ENCODE assay signal across 1 cellular context in the genomic region with DNA sequence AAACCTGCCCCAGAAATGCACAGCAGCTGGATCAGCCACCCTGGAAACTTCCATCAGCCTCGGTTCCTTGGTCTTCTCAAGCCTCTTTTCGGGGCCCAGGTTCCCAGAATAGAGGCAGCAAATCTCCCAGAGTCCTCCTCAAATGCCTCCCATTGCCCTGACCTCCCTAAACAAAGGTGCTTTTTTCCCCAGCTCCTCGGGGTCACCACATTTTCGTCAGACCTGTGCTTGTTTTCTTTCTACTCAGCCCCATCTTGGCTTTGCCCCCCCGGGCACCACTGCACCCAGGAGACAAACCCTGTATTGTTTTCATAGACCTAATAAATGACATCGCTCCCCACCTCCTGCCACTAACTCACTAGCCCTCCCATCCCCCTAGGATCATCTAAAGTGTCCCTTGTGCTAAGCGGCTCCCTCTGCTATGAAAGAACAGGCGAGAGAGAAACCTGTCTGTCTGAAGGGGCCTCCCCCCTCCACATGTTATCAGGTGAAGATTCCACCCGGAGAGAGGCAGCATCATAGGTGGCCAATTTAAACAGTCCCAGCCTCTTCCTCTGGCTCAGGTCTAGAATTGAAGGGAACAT.
TF ChIP-seq lines count a peak whose summit lies in the region.

No MANE protein-coding gene starts in this region.

TF ChIP-seq in SK-N-SH treated with all-trans-retinoic acid at 6 μM for 48 hours, 23 proteins besides CTCF, POLR2A, EP300 and RAD21 (continued from another document):
- TF ChIP-seq, protein P1, sequence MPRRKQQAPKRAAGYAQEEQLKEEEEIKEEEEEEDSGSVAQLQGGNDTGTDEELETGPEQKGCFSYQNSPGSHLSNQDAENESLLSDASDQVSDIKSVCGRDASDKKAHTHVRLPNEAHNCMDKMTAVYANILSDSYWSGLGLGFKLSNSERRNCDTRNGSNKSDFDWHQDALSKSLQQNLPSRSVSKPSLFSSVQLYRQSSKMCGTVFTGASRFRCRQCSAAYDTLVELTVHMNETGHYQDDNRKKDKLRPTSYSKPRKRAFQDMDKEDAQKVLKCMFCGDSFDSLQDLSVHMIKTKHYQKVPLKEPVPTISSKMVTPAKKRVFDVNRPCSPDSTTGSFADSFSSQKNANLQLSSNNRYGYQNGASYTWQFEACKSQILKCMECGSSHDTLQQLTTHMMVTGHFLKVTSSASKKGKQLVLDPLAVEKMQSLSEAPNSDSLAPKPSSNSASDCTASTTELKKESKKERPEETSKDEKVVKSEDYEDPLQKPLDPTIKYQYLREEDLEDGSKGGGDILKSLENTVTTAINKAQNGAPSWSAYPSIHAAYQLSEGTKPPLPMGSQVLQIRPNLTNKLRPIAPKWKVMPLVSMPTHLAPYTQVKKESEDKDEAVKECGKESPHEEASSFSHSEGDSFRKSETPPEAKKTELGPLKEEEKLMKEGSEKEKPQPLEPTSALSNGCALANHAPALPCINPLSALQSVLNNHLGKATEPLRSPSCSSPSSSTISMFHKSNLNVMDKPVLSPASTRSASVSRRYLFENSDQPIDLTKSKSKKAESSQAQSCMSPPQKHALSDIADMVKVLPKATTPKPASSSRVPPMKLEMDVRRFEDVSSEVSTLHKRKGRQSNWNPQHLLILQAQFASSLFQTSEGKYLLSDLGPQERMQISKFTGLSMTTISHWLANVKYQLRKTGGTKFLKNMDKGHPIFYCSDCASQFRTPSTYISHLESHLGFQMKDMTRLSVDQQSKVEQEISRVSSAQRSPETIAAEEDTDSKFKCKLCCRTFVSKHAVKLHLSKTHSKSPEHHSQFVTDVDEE (CRISPR knock-in tag; IDR thresholded peaks at IDR 0.05): no peak
- TF ChIP-seq PPARA (CRISPR knock-in tag; IDR thresholded peaks at IDR 0.05; ENCODE audit: borderline replicate concordance) (no peak), CSDC2 (CRISPR knock-in tag; IDR thresholded peaks at IDR 0.05) (no peak), ZNF8 (CRISPR knock-in tag; IDR thresholded peaks at IDR 0.05) (no peak), ARNTL (CRISPR knock-in tag; IDR thresholded peaks at IDR 0.05; ENCODE audit: borderline replicate concordance, low read depth) (no peak), ZFP30 (CRISPR knock-in tag; IDR thresholded peaks at IDR 0.05) (no peak)
